ENCODE assay signal across 10 cellular contexts in genomic region chr7:43362652-43363428, GRCh38.
DNase-seq lines count a peak whose midpoint lies in the region; ATAC-seq and TF ChIP-seq lines count a peak whose summit lies in the region.
"Had no signal": no experiment of that assay in that cellular context is flagged by ENCODE, and none has a peak within 500 bp of the region (broad histone marks: within the 10 kb centered on the region; RNA-seq: fewer than 3 reads in every experiment).

No MANE protein-coding gene starts in this region.

- H3K4me1 Mint-ChIP-seq in HFFc6 (ENCODE audit: low read depth): peaks cover 6% of the 10 kb centered on the region; the same call in 1 of the 2 replicates

- H3K27ac ChIP-seq in SJCRH30: no peak overlapping the region
- H3K27ac ChIP-seq: vagina had no signal

- H3K9me3 Mint-ChIP-seq in HFFc6: no peaks in the 10 kb centered on the region

- intact Hi-C loops in left ventricle myocardium superior (cut with micrococcal nuclease): no loop called here

- TF ChIP-seq CTCF in BE2C (IDR thresholded peaks at IDR 0.05; ENCODE audit: low read depth, low read length) (no peak), HFFc6 (IDR thresholded peaks at IDR 0.05) (no peak), GM20000 (IDR thresholded peaks at IDR 0.05; ENCODE audit: extremely low read depth, missing control alignments) (no peak)

- in situ Hi-C loops in KBM-7 (cut with MboI; ENCODE audit: low pct_unique_long_range_greater_than_20kb, low sequenced_read_pairs): no loop called here

- H3K4me3 ChIP-seq in BE2C (ENCODE audit: low read depth, low read length) (no peak overlapping the region), SJCRH30 (no peak overlapping the region)
- H3K4me3 ChIP-seq: vagina had no signal

- H3K4me3 Mint-ChIP-seq in HFFc6: no peak overlapping the region

- H3K36me3 ChIP-seq in BE2C: no peaks in the 10 kb centered on the region
- no peaks in the 10 kb centered on the region for H3K36me3 ChIP-seq in SJCRH30
- H3K36me3 ChIP-seq: vagina had no signal

- H3K4me1 ChIP-seq in BE2C: no peaks in the 10 kb centered on the region
- H3K4me1 ChIP-seq in SJCRH30: no peaks in the 10 kb centered on the region
- H3K4me1 ChIP-seq: vagina had no signal

- H3K36me3 Mint-ChIP-seq in HFFc6 (ENCODE audit: low read depth): no peaks in the 10 kb centered on the region

- DNase-seq in BE2C (peak; percentile 78), HFFc6 (peak; percentile 22), SJCRH30 (peak; percentile 52 to 75), left ventricle myocardium superior (peak; percentile 29), AG08396 (ENCODE audit: low spot score) (no peak), GM20000 (ENCODE audit: low spot score) (no peak), KBM-7 (no peak)
- DNase-seq: stimulated activated CD4-positive, alpha-beta T cell treated with anti-CD3 and anti-CD28 coated beads, Interleukin-12 subunit alpha, Interleukin-12 subunit beta, amount 100 ng/mL, for 4 hours had no signal

- no peaks in the 10 kb centered on the region for H3K9me3 ChIP-seq in BE2C
- H3K9me3 ChIP-seq in SJCRH30 (replicated peaks): no peaks in the 10 kb centered on the region
- H3K9me3 ChIP-seq: vagina had no signal

- H3K27me3 ChIP-seq in BE2C: 0 out of 2 replicates have a peak, but pooled peaks cover 1% of the 10 kb centered on the region
- no peaks in the 10 kb centered on the region for H3K27me3 ChIP-seq in SJCRH30
- H3K27me3 ChIP-seq: vagina had no signal

- H3K27me3 Mint-ChIP-seq in HFFc6 (ENCODE audit: insufficient read depth): peaks cover 1% of the 10 kb centered on the region; the same call in 1 of the 2 replicates

- ATAC-seq in left ventricle myocardium superior: peak; percentile 48
- no peak for ATAC-seq in HG02642 (IDR thresholded peaks at IDR 0.05; ENCODE audit: poor library complexity, unreplicated experiment)

- H3K27ac Mint-ChIP-seq in HFFc6: no peak overlapping the region

Comparison
In these comparisons a context has a peak if more than half of its experiments do, and no peak if none do; other contexts are left out.
1. DNase-seq: peak in BE2C (single experiment), HFFc6 (single experiment), SJCRH30 (2 of 2) and left ventricle myocardium superior (single experiment); none in AG08396 (single experiment), GM20000 (single experiment) and KBM-7 (single experiment).